Comparison of ENCODE assay signal across 22 cellular contexts in the genomic region with DNA sequence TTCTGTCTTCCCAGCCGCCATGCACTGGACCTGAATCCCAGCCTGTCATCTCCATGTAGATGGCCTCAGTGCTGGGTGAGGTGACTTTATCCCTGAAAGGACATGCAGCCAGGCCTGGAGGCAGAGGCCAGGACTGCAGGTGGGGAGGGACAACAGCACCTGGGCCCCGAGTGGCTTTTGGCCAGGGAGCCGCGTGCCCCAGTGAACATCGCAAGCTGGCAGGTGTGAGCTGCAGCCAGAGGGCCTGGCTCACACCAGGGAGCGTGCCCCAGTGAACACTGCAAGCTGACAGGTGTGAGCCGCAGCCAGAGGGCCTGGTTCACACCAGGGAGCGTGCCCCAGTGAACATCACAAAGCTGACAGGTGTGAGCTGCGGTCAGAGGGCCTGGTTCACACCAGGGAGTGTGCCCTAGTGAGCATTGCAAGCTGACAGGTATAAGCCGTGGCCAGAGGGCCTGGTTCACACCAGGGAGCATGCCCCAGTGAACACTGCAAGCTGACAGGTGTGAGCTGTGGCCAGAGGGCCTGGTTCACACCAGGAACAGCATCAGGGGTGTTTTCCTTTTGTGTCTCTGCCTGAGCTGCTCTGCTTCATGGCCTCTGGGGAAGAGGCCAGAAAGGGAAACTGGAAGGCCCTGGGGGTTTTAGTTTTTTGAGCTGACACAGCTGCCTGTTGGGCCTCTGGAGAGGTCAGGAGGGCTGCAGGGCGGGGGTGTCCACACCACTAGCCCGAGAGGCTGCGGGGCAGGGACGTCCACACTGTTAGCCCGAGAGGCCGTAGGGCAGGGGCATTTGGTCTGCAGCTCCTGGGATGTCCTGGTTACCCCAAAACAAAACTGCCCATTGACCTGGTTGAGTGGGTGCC. TPM values are rescaled to one million over a fixed set of nuclear protein-coding genes. Genes with fewer than 3 reads are reported as not detected.
DNase-seq lines count a peak whose midpoint lies in the region; ATAC-seq, FAIRE-seq and TF ChIP-seq lines count a peak whose summit lies in the region.
"Had no signal": no experiment of that assay in that cellular context is flagged by ENCODE, and none has a peak within 500 bp of the region (broad histone marks: within the 10 kb centered on the region; RNA-seq: fewer than 3 reads in every experiment).

No MANE protein-coding gene starts in this region.

- peak overlapping the region in 3 of 11 experiments; percentile 3 to 33 (median 12); a peak in 2 of 22 replicates for H3K9ac ChIP-seq in BLaER1 treated with 17β-estradiol and CSF1 and Interleukin-3, amounts not matched to agents 10 nM and 100 nM
- H3K9ac ChIP-seq in H1 (replicated peaks in 1 of 4; ENCODE audit: extremely low read depth in 1 of 4, low read depth in 3 of 4, low read length in 3 of 4) (no peak overlapping the region), neuronal stem cell (ENCODE audit: low read depth, low read length, poor library complexity) (no peak overlapping the region)

- H3K79me2 ChIP-seq in H1 (ENCODE audit: control insufficient read depth in 1 of 2, insufficient read depth in 2 of 2, low read length in 2 of 2) = no peaks in the 10 kb centered on the region

- H2AFZ ChIP-seq in H1 (ENCODE audit: low read length) (no peak overlapping the region), neuronal stem cell (ENCODE audit: low read length) (no peak overlapping the region)

- H3K14ac ChIP-seq in H1 (ENCODE audit: insufficient read length) (no peak overlapping the region), neuronal stem cell (ENCODE audit: low read length) (no peak overlapping the region)

- H4K20me1 ChIP-seq in BLaER1 treated with 17β-estradiol and CSF1 and Interleukin-3, amounts not matched to agents 10 nM and 100 nM = 0 out of 22 replicates have a peak, but pooled peaks cover 0 to 3% (median 0%) of the 10 kb centered on the region in 11 experiments
- no peaks in the 10 kb centered on the region for H4K20me1 ChIP-seq in H1 (replicated peaks in 1 of 2; ENCODE audit: control insufficient read depth in 1 of 2, insufficient read depth in 2 of 2, low read length in 2 of 2)

- no peak overlapping the region for H2BK15ac ChIP-seq in H1 (ENCODE audit: low read length)
- no peak overlapping the region for H2BK15ac ChIP-seq in neuronal stem cell (ENCODE audit: low read length)

- no peaks in the 10 kb centered on the region for H3K4me1 Mint-ChIP-seq in stimulated activated naive CD8-positive, alpha-beta T cell treated with anti-CD3 and anti-CD28 coated beads, Interleukin-15, amount 100 ng/mL, for 72 hours
- H3K4me1 Mint-ChIP-seq: CD14-positive monocyte, T-cell had no signal

- peak overlapping the region in 4 of 11 experiments; percentile 10 to 54 (median 36); a peak in 6 of 22 replicates for H3K27ac ChIP-seq in BLaER1 treated with 17β-estradiol and CSF1 and Interleukin-3, amounts not matched to agents 10 nM and 100 nM
- H3K27ac ChIP-seq in H1 (ENCODE audit: low read depth, low read length) (no peak overlapping the region), neuronal stem cell (replicated peaks; ENCODE audit: low read length) (no peak overlapping the region)
- H3K27ac ChIP-seq: SJCRH30 had no signal

- no peak for TF ChIP-seq POLR2A in H1 (IDR thresholded peaks at IDR 0.05; ENCODE audit: control extremely low read depth in 1 of 2, low read depth in 2 of 2, low read length in 2 of 2)

- POLR2A ChIA-PET in H1 (lab: Charles Lee; ENCODE audit: partially characterized antibody) = no interaction called here

- no peak overlapping the region for H3K27ac Mint-ChIP-seq in stimulated activated naive CD8-positive, alpha-beta T cell treated with anti-CD3 and anti-CD28 coated beads, Interleukin-15, amount 100 ng/mL, for 72 hours
- H3K27ac Mint-ChIP-seq: CD14-positive monocyte, T-cell had no signal

- no peaks in the 10 kb centered on the region for H3K9me3 Mint-ChIP-seq in stimulated activated naive CD8-positive, alpha-beta T cell treated with anti-CD3 and anti-CD28 coated beads, Interleukin-15, amount 100 ng/mL, for 72 hours
- H3K9me3 Mint-ChIP-seq: T-cell had no signal

- no peak for TF ChIP-seq RAD21 in H1 (IDR thresholded peaks at IDR 0.05 in 1 of 2, conservative IDR thresholded peaks at IDR 0.05 in 1 of 2; ENCODE audit: low read depth in 2 of 2, low read length in 2 of 2)

- no peak for TF ChIP-seq EP300 in H1 (IDR thresholded peaks at IDR 0.05; ENCODE audit: borderline replicate concordance in 1 of 2, low read depth in 2 of 2, low read length in 2 of 2)

- CTCF ChIA-PET in H1 (lab: Charles Lee; ENCODE audit: partially characterized antibody) = interaction anchor here (0.7 to 1.4 kb wide), 3 partner anchors 9 to 262 kb away, joined by 3 read pairs; no protein-coding TSS in a partner anchor

- no peak overlapping the region for H3K4me3 Mint-ChIP-seq in stimulated activated naive CD8-positive, alpha-beta T cell treated with anti-CD3 and anti-CD28 coated beads, Interleukin-15, amount 100 ng/mL, for 72 hours
- H3K4me3 Mint-ChIP-seq: CD14-positive monocyte, T-cell had no signal

- no peak for ATAC-seq in stimulated activated naive CD8-positive, alpha-beta T cell treated with anti-CD3 and anti-CD28 coated beads, Interleukin-15, amount 100 ng/mL, for 72 hours
- ATAC-seq: T-cell had no signal

- DNase-seq in NCI-H748 (lab: John Stamatoyannopoulos, UW; ENCODE audit: unreplicated experiment) (peak; percentile 8), NCI-H748 treated with DMSO at 0.1 percent for 48 hours (lab: John Stamatoyannopoulos, UW) (no peak), H1 (ENCODE audit: low read depth in 1 of 2, low spot score in 2 of 2) (no peak), neuronal stem cell (ENCODE audit: low spot score) (no peak), GM19240 (ENCODE audit: insufficient read length, low spot score) (no peak), urothelium cell line (ENCODE audit: low spot score) (no peak)
- no peak for DNase-seq in stimulated activated naive CD8-positive, alpha-beta T cell treated with anti-CD3 and anti-CD28 coated beads, Interleukin-15, amount 100 ng/mL, for 72 hours
- DNase-seq: AML-193; KG1; NCI-H1092 treated with DMSO at 0.1 percent for 48 hours; NCI-H2029 treated with DMSO at 0.1 percent for 48 hours; NCI-H2171 treated with DMSO at 0.1 percent for 48 hours; NCI-H524 treated with DMSO at 0.1 percent for 48 hours; NK-92 treated with Interleukin-12 subunit alpha and Interleukin-12 subunit beta, amount 100 ng/mL, for 24 hours; T-cell had no signal

- no peak overlapping the region for H2AK5ac ChIP-seq in H1 (ENCODE audit: low read depth, low read length)
- peak overlapping the region; percentile 87 for H2AK5ac ChIP-seq in neuronal stem cell (ENCODE audit: low read depth, low read length)

- H4K8ac ChIP-seq in H1 (ENCODE audit: extremely low read depth, insufficient read depth, low read length) = peak overlapping the region; percentile 35; the same call in 1 of the 2 replicates
- no peak overlapping the region for H4K8ac ChIP-seq in neuronal stem cell (ENCODE audit: low read depth, low read length)

- H2BK120ac ChIP-seq in H1 (replicated peaks; ENCODE audit: low read depth, low read length) (no peak overlapping the region), neuronal stem cell (ENCODE audit: low read depth, low read length) (no peak overlapping the region)

- no peak overlapping the region for H3K4ac ChIP-seq in H1 (replicated peaks; ENCODE audit: insufficient read length, low read depth, low read length)
- H3K4ac ChIP-seq in neuronal stem cell (ENCODE audit: low read length) = no peak overlapping the region

- H3K27me3 Mint-ChIP-seq in stimulated activated naive CD8-positive, alpha-beta T cell treated with anti-CD3 and anti-CD28 coated beads, Interleukin-15, amount 100 ng/mL, for 72 hours = peaks cover 13% of the 10 kb centered on the region

- H3K23me2 ChIP-seq in H1 (ENCODE audit: low read depth, low read length) = no peaks in the 10 kb centered on the region

- H3K4me1 ChIP-seq in BLaER1 treated with 17β-estradiol and CSF1 and Interleukin-3, amounts not matched to agents 10 nM and 100 nM = peaks cover 10 to 71% (median 48%) of the 10 kb centered on the region in 10 experiments; a peak in 18 of 20 replicates
- H3K4me1 ChIP-seq in H1 (replicated peaks in 1 of 4; ENCODE audit: control insufficient read depth in 3 of 4, insufficient read depth in 4 of 4, low read length in 3 of 4) = peaks cover 0 to 13% (median 8%) of the 10 kb centered on the region in 4 experiments; a peak in 5 of 7 replicates
- H3K4me1 ChIP-seq in neuronal stem cell (ENCODE audit: control insufficient read depth in 2 of 2, insufficient read depth in 1 of 2, low read depth in 1 of 2, low read length in 2 of 2) = peaks cover 0 to 9% of the 10 kb centered on the region in 2 donors
- H3K4me1 ChIP-seq: HAP-1 had no signal

- H3K36me3 ChIP-seq in BLaER1 treated with 17β-estradiol and CSF1 and Interleukin-3, amounts not matched to agents 10 nM and 100 nM = no peaks in the 10 kb centered on the region
- H3K36me3 ChIP-seq in H1 (ENCODE audit: control insufficient read depth in 2 of 4, insufficient read depth in 4 of 4, low read length in 3 of 4) (no peaks in the 10 kb centered on the region), neuronal stem cell (replicated peaks in 1 of 2; ENCODE audit: control insufficient read depth in 2 of 2, insufficient read depth in 2 of 2, low read length in 2 of 2) (no peaks in the 10 kb centered on the region)
- H3K36me3 ChIP-seq: HAP-1, SJCRH30 had no signal

- no peaks in the 10 kb centered on the region for H3K79me1 ChIP-seq in H1 (ENCODE audit: low read depth, low read length)
- H3K79me1 ChIP-seq in neuronal stem cell (ENCODE audit: low read depth, low read length) = peaks cover 1% of the 10 kb centered on the region

- FAIRE-seq in H1 (lab: Jason Lieb, UNC) = no peak
- FAIRE-seq in urothelium cell line (lab: Jason Lieb, UNC) = no peak

- H2BK12ac ChIP-seq in H1 (ENCODE audit: low read depth, low read length) (no peak overlapping the region), neuronal stem cell (ENCODE audit: low read length) (peak overlapping the region; percentile 76)

- peak overlapping the region; percentile 25 to 84 (median 68); a peak in 20 of 22 replicates for H3K4me2 ChIP-seq in BLaER1 treated with 17β-estradiol and CSF1 and Interleukin-3, amounts not matched to agents 10 nM and 100 nM
- H3K4me2 ChIP-seq in H1 (ENCODE audit: insufficient read depth in 1 of 2, low read depth in 2 of 2, low read length in 2 of 2) (no peak overlapping the region), neuronal stem cell (ENCODE audit: insufficient read depth, low read length, poor library complexity, severe bottlenecking) (no peak overlapping the region)

- TF ChIP-seq CTCF in H1 (IDR thresholded peaks at IDR 0.05; ENCODE audit: control extremely low read depth in 1 of 3, insufficient read depth in 1 of 3, low read depth in 1 of 3, low read length in 3 of 3) = no peak

- H2BK5ac ChIP-seq in H1 (ENCODE audit: low read depth, low read length) (no peak overlapping the region), neuronal stem cell (ENCODE audit: low read length) (no peak overlapping the region)

- no peak overlapping the region for H2BK20ac ChIP-seq in H1 (ENCODE audit: low read length)

- no peak overlapping the region for H3K4me3 ChIP-seq in BLaER1 treated with 17β-estradiol and CSF1 and Interleukin-3, amounts not matched to agents 10 nM and 100 nM
- no peak overlapping the region for H3K4me3 ChIP-seq in H1 (ENCODE audit: extremely low read depth in 1 of 4, insufficient read depth in 2 of 4, low read depth in 3 of 4, low read length in 4 of 4)
- no peak overlapping the region for H3K4me3 ChIP-seq in neuronal stem cell (ENCODE audit: low read length in 2 of 2)
- H3K4me3 ChIP-seq: HAP-1, SJCRH30 had no signal

- no peak overlapping the region for H3K23ac ChIP-seq in H1 (ENCODE audit: insufficient read length)
- peak overlapping the region; percentile 6 for H3K23ac ChIP-seq in neuronal stem cell (ENCODE audit: low read depth, low read length, poor library complexity)

- no peak overlapping the region for H3K56ac ChIP-seq in H1 (replicated peaks; ENCODE audit: insufficient read length, low read depth, low read length)

- H3K27me3 ChIP-seq in BLaER1 treated with 17β-estradiol and CSF1 and Interleukin-3, amounts not matched to agents 10 nM and 100 nM = no peaks in the 10 kb centered on the region
- H3K27me3 ChIP-seq in H1 (replicated peaks in 1 of 4; ENCODE audit: control insufficient read depth in 3 of 4, extremely low read depth in 1 of 4, insufficient read depth in 3 of 4, low read length in 3 of 4) (no peaks in the 10 kb centered on the region), neuronal stem cell (ENCODE audit: control insufficient read depth in 3 of 3, insufficient read depth in 3 of 3, low read depth in 1 of 3, low read length in 3 of 3) (no peaks in the 10 kb centered on the region)
- H3K27me3 ChIP-seq: SJCRH30 had no signal

- H4K91ac ChIP-seq in H1 (replicated peaks; ENCODE audit: insufficient read length, low read length) = no peak overlapping the region
- H4K91ac ChIP-seq in neuronal stem cell (ENCODE audit: low read depth, low read length, poor library complexity) = no peak overlapping the region

- H3K9me3 ChIP-seq in BLaER1 treated with 17β-estradiol and CSF1 and Interleukin-3, amounts not matched to agents 10 nM and 100 nM (replicated peaks in 1 of 11) = peaks cover 0 to 8% (median 0%) of the 10 kb centered on the region in 11 experiments; a peak in 3 of 22 replicates
- H3K9me3 ChIP-seq in H1 (ENCODE audit: insufficient read depth in 2 of 2, low read depth in 1 of 2, low read length in 1 of 2) = no peaks in the 10 kb centered on the region
- H3K9me3 ChIP-seq in neuronal stem cell (replicated peaks in 1 of 2; ENCODE audit: control insufficient read depth in 2 of 2, insufficient read depth in 1 of 2, low read depth in 1 of 2, low read length in 2 of 2) = no peaks in the 10 kb centered on the region
- H3K9me3 ChIP-seq: HAP-1, SJCRH30 had no signal

- 86% methylated on average over 12 of the region's 16 CpGs; no CpG with 5 or more reads in 1 of the 2 experiments for WGBS in H1 (ENCODE audit: extremely low coverage in 1 of 2, insufficient coverage in 1 of 2, insufficient read length in 1 of 2, insufficient replicate concordance in 2 of 2, low coverage in 1 of 2, low lambda C conversion rate in 2 of 2, missing lambda C conversion rate in 1 of 2), 2 experiments
- WGBS in neuronal stem cell (ENCODE audit: extremely low coverage in 2 of 2, insufficient read length in 2 of 2, insufficient replicate concordance in 1 of 2), 2 donors = no CpG with 5 or more reads among the region's 16 CpGs

- no peak overlapping the region for H3K18ac ChIP-seq in H1 (ENCODE audit: extremely low read depth, low read length)
- peak overlapping the region; percentile 79 for H3K18ac ChIP-seq in neuronal stem cell (ENCODE audit: low read length)

- H4K5ac ChIP-seq in H1 (ENCODE audit: insufficient read length, low read depth, low read length) = no peak overlapping the region

RNA-seq across cellular contexts. Expression of gene PSAPL1, which starts 22.7 kb away (rescaled TPM):
- not detected in 2 replicates for total RNA-seq in H1 (2021; fragmentation: NEBNext Ultra II Directional; extraction: Animal tissue kit (Norgen Biotek cat#: 25700))
- 0.03 TPM in 2 replicates for polyA plus RNA-seq in H1 (2011; rRNA removed)
- polyA plus RNA-seq in H1 (2011; cell fraction: cytosol; rRNA removed) = 0.03 TPM
- polyA plus RNA-seq in H1 (2011; cell fraction: nucleus; rRNA removed) = 0.09 TPM
- polyA plus RNA-seq in H1 (2012, experiment 1 of 2) = 0.03 TPM in 1 of 4 replicates, not detected in the others
- not detected for polyA plus RNA-seq in H1 (2012, experiment 2 of 2)
- polyA plus RNA-seq in H1 (2013, experiment 1 of 2) = 0.02 TPM
- polyA plus RNA-seq in H1 (2013, experiment 2 of 2) = 0.04 TPM
- polyA minus RNA-seq in H1 (2011; rRNA and poly(A)+ RNA removed) = 0.07 TPM in 1 of 2 replicates, not detected in the other
- not detected for polyA minus RNA-seq in H1 (2011; cell fraction: cytosol; rRNA and poly(A)+ RNA removed)
- not detected for polyA minus RNA-seq in H1 (2011; cell fraction: nucleus; rRNA and poly(A)+ RNA removed)
- polyA plus RNA-seq in neuronal stem cell (2013, experiment 1 of 2) = 0.01 TPM
- not detected for polyA plus RNA-seq in neuronal stem cell (2013, experiment 2 of 2)
- total RNA-seq: A172, HT1080, SJCRH30, T-cell had no signal
- polyA plus RNA-seq: AG04450, CD14-positive monocyte had no signal

Comparison
In these comparisons a context has a peak if more than half of its experiments do, and no peak if none do; other contexts are left out.
1. H3K4me2 ChIP-seq: peak in BLaER1 treated with 17β-estradiol and CSF1 and Interleukin-3, amounts not matched to agents 10 nM and 100 nM (11 of 11); none in H1 (0 of 2) and neuronal stem cell (single experiment).